20 cellular contexts compared by ENCODE assay signal in genomic region chr10:16724509-16724908, GRCh38.
"Had no signal": no experiment of that assay in that cellular context is flagged by ENCODE, and none has a peak within 500 bp of the region (broad histone marks: within the 10 kb centered on the region; RNA-seq: fewer than 3 reads in every experiment).

No MANE protein-coding gene starts in this region.

- DNase-seq: activated B cell treated with CpG ODN at 0.5 μM for 24 hours; activated CD4-positive, alpha-beta T cell treated with anti-CD3 and anti-CD28 coated beads, Interleukin-2, amount 50 U/mL, for 1 hour; activated CD8-positive, alpha-beta T cell treated with anti-CD3 and anti-CD28 coated beads for 36 hours; activated gamma-delta T cell treated with Interleukin-2 at 50 U/mL for 16 hours; activated naive CD4-positive, alpha-beta T cell treated with anti-CD3 and anti-CD28 coated beads, Interleukin-2, amount 50 U/mL, for 16 hours; activated T-cell treated with anti-CD3 and anti-CD28 coated beads, Interleukin-2, amount 50 U/mL, for 4 hours; amniotic stem cell; brain microvascular endothelial cell; caudate nucleus; foreskin keratinocyte; left cardiac atrium; naive thymus-derived CD8-positive, alpha-beta T cell; ovary; stimulated activated CD4-positive, alpha-beta T cell treated with anti-CD3 and anti-CD28 coated beads, Interleukin-2, amount 100 ng/mL, for 48 hours; stimulated activated naive CD4-positive, alpha-beta T cell treated with Interleukin-2 at 50 U/mL for 16 hours; T-helper 2 cell had no signal

- ATAC-seq: activated CD8-positive, alpha-beta T cell treated with anti-CD3 and anti-CD28 coated beads for 36 hours; activated T-cell treated with anti-CD3 and anti-CD28 coated beads, Interleukin-2, amount 50 U/mL, for 4 hours; activated T-helper 17 cell treated with anti-CD3 and anti-CD28 coated beads, Interleukin-2, amount 50 U/mL, for 72 hours; esophagus mucosa; foreskin keratinocyte; naive thymus-derived CD8-positive, alpha-beta T cell had no signal

- H3K4me1 ChIP-seq: foreskin keratinocyte, tibial nerve had no signal

- H3K9me3 ChIP-seq: neutrophil, ovary had no signal

- H3K27ac ChIP-seq: brain microvascular endothelial cell, foreskin keratinocyte, neutrophil, ovary, tibial nerve had no signal

- H3K27me3 ChIP-seq: brain microvascular endothelial cell, foreskin keratinocyte, neutrophil, ovary, tibial nerve had no signal

- H3K36me3 ChIP-seq: brain microvascular endothelial cell, ovary had no signal

- H3K4me3 ChIP-seq: ovary, tibial nerve had no signal
